In the genomic region with DNA sequence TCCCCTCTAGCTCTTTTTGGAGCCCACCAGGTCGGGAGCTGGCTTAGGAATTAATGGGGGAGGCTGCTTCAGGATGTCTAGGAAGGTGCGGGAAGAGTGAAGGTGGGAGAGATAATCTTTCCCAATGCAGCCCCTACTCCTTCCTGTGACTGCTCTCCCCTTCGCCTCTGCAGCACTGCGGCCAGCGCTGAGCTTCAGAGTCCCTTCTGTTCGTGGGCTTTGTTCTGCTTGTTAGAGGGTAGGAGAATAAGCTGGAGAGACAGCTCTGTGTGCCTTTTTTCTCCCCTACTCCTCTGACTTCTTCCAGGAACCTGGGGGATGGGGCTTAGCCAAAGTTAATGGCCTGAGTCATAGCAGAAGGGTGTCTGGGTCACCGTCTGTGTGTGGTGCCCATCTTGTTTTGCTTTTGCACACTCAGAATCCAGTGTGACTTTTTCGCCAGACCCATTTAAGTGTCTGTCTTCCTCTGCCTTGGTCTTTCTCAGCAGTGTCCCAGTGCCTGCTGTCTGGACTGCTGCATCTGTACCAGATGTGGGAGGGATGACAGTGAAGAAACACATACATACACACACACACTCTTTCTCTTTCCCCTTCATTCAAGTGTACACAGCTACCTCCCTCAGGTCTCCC, we compare ENCODE assay signal across 1 cellular context.
TF ChIP-seq lines count a peak whose summit lies in the region.

No MANE protein-coding gene starts in this region.

TF ChIP-seq in HepG2, 621 proteins besides CTCF, POLR2A, EP300 and RAD21:
- no peak for TF ChIP-seq CHD4 (IDR thresholded peaks at IDR 0.05; ENCODE audit: borderline replicate concordance, low read length)
- no peak for TF ChIP-seq CC2D1A (CRISPR knock-in tag; IDR thresholded peaks at IDR 0.05)
- TF ChIP-seq ZNF788 (CRISPR knock-in tag; IDR thresholded peaks at IDR 0.05; ENCODE audit: borderline replicate concordance), result no peak
- TF ChIP-seq, protein P1, sequence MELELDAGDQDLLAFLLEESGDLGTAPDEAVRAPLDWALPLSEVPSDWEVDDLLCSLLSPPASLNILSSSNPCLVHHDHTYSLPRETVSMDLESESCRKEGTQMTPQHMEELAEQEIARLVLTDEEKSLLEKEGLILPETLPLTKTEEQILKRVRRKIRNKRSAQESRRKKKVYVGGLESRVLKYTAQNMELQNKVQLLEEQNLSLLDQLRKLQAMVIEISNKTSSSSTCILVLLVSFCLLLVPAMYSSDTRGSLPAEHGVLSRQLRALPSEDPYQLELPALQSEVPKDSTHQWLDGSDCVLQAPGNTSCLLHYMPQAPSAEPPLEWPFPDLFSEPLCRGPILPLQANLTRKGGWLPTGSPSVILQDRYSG (CRISPR knock-in tag; IDR thresholded peaks at IDR 0.05), result no peak
- TF ChIP-seq RBM22 (optimal IDR thresholded peaks at IDR 0.05; ENCODE audit: low read length), result no peak
- TF ChIP-seq, protein P2, sequence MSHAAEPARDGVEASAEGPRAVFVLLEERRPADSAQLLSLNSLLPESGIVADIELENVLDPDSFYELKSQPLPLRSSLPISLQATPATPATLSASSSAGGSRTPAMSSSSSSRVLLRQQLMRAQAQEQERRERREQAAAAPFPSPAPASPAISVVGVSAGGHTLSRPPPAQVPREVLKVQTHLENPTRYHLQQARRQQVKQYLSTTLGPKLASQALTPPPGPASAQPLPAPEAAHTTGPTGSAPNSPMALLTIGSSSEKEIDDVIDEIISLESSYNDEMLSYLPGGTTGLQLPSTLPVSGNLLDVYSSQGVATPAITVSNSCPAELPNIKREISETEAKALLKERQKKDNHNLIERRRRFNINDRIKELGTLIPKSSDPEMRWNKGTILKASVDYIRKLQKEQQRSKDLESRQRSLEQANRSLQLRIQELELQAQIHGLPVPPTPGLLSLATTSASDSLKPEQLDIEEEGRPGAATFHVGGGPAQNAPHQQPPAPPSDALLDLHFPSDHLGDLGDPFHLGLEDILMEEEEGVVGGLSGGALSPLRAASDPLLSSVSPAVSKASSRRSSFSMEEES (CRISPR knock-in tag; IDR thresholded peaks at IDR 0.05), result no peak
- TF ChIP-seq, protein P3, sequence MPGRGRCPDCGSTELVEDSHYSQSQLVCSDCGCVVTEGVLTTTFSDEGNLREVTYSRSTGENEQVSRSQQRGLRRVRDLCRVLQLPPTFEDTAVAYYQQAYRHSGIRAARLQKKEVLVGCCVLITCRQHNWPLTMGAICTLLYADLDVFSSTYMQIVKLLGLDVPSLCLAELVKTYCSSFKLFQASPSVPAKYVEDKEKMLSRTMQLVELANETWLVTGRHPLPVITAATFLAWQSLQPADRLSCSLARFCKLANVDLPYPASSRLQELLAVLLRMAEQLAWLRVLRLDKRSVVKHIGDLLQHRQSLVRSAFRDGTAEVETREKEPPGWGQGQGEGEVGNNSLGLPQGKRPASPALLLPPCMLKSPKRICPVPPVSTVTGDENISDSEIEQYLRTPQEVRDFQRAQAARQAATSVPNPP (CRISPR knock-in tag; IDR thresholded peaks at IDR 0.05), result no peak
- TF ChIP-seq, protein P4, sequence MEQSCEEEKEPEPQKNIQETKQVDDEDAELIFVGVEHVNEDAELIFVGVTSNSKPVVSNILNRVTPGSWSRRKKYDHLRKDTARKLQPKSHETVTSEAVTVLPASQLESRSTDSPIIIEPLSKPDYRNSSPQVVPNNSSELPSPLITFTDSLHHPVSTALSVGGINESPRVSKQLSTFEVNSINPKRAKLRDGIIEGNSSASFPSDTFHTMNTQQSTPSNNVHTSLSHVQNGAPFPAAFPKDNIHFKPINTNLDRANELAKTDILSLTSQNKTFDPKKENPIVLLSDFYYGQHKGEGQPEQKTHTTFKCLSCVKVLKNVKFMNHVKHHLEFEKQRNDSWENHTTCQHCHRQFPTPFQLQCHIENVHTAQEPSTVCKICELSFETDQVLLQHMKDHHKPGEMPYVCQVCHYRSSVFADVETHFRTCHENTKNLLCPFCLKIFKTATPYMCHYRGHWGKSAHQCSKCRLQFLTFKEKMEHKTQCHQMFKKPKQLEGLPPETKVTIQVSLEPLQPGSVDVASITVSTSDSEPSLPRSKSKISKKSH (CRISPR knock-in tag; IDR thresholded peaks at IDR 0.05; ENCODE audit: borderline replicate concordance), result no peak
- TF ChIP-seq AGO2 (optimal IDR thresholded peaks at IDR 0.05; ENCODE audit: low read depth, low read length), result no peak
- TF ChIP-seq CHD2 (IDR thresholded peaks at IDR 0.05; ENCODE audit: low read depth, low read length), result no peak
- no peak for TF ChIP-seq CEBPB (IDR thresholded peaks at IDR 0.05; ENCODE audit: borderline replicate concordance, low read depth, low read length)
- TF ChIP-seq ZNF564 (CRISPR knock-in tag; IDR thresholded peaks at IDR 0.05), result no peak
- no peak for TF ChIP-seq ZNF766 (CRISPR knock-in tag; IDR thresholded peaks at IDR 0.05; ENCODE audit: borderline replicate concordance)
- no peak for TF ChIP-seq ZNF205 (CRISPR knock-in tag; IDR thresholded peaks at IDR 0.05)
- TF ChIP-seq HNRNPUL1 (IDR thresholded peaks at IDR 0.05; ENCODE audit: low read depth, low read length), result no peak
- TF ChIP-seq, protein P5, sequence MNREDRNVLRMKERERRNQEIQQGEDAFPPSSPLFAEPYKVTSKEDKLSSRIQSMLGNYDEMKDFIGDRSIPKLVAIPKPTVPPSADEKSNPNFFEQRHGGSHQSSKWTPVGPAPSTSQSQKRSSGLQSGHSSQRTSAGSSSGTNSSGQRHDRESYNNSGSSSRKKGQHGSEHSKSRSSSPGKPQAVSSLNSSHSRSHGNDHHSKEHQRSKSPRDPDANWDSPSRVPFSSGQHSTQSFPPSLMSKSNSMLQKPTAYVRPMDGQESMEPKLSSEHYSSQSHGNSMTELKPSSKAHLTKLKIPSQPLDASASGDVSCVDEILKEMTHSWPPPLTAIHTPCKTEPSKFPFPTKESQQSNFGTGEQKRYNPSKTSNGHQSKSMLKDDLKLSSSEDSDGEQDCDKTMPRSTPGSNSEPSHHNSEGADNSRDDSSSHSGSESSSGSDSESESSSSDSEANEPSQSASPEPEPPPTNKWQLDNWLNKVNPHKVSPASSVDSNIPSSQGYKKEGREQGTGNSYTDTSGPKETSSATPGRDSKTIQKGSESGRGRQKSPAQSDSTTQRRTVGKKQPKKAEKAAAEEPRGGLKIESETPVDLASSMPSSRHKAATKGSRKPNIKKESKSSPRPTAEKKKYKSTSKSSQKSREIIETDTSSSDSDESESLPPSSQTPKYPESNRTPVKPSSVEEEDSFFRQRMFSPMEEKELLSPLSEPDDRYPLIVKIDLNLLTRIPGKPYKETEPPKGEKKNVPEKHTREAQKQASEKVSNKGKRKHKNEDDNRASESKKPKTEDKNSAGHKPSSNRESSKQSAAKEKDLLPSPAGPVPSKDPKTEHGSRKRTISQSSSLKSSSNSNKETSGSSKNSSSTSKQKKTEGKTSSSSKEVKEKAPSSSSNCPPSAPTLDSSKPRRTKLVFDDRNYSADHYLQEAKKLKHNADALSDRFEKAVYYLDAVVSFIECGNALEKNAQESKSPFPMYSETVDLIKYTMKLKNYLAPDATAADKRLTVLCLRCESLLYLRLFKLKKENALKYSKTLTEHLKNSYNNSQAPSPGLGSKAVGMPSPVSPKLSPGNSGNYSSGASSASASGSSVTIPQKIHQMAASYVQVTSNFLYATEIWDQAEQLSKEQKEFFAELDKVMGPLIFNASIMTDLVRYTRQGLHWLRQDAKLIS (CRISPR knock-in tag; IDR thresholded peaks at IDR 0.05), result no peak
- TF ChIP-seq ZNF296 (CRISPR knock-in tag; conservative IDR thresholded peaks at IDR 0.05), result no peak
- no peak for TF ChIP-seq DNMT3B (CRISPR knock-in tag; conservative IDR thresholded peaks at IDR 0.05)
